In the genomic region with DNA sequence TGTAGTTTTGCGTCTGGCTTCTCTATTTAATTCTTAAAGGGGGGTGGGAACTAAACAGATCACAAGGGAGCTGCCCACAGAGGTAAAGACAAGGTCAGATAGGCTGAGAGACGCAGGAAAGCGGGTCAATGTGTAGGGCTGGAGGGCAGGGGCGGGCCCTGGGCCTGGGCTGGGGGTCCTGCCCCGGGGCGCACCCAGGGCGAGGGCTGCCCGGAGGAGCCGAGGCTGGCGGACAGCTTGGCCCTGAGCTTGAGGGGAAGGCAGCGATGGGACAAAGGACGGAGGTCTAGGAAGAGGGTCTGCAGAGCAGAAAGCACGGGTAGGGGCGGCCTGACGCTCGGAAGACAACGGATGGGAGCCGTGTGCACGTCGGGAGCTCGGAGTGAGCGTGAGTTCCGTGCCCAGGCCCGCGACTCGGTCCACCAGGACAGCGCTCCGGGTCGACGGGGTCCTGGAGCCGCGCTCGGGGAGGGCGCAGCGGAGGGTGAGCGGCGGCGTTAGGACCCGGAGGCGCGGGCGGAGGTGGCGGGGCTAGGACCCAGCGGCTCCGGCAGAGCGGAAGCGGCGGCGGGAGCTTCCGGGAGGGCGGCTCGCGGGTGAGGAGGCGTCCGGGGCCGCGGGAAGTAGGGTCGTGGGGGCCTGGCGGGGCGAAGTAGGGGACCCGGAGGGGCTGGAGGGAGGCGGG, we compare ENCODE assay signal across 8 cellular contexts. TPM values are rescaled to one million over a fixed set of nuclear protein-coding genes. Genes with fewer than 3 reads are reported as not detected.
A peak's percentile ranks its signal among the peaks of the same experiment; 100 is the strongest.
DNase-seq lines count a peak whose midpoint lies in the region; ATAC-seq, FAIRE-seq and TF ChIP-seq lines count a peak whose summit lies in the region.
"Not testable (repeated sequence)": the region's sequence is repeated elsewhere in the genome, so short reads cannot be mapped to it uniquely, and the experiment has no call there.

No MANE protein-coding gene starts in this region.

- intact Hi-C loops in HCT116 (cut with micrococcal nuclease); activated T-helper 1 cell treated with anti-CD3 and anti-CD28 coated beads, Interleukin-12 subunit alpha, Interleukin-12 subunit beta, Interleukin-2, Interleukin-4 antibody, amounts not matched to agents 30 ng/mL and 10 ng/mL and 1 ng/mL, durations not matched to agents 14 hours and 24 hours and 36 hours (cut with micrococcal nuclease); pancreas (cut with DNase I): not testable (repeated sequence)

- H2AFZ ChIP-seq in HCT116 (ENCODE audit: low read depth, low read length, poor library complexity, severe bottlenecking) = peak overlapping the region; percentile 61

- H3K9me3 Mint-ChIP-seq in activated T-helper 1 cell treated with anti-CD3 and anti-CD28 coated beads, Interleukin-12 subunit alpha, Interleukin-12 subunit beta, Interleukin-2, Interleukin-4 antibody, amounts not matched to agents 30 ng/mL and 10 ng/mL and 1 ng/mL, durations not matched to agents 14 hours and 24 hours and 36 hours = not testable (repeated sequence)

- CTCF ChIA-PET in BJ (lab: Yijun Ruan, JAX); HCT116 (lab: Charles Lee): not testable (repeated sequence)

- not testable (repeated sequence) for TF ChIP-seq CTCF in BJ (IDR thresholded peaks at IDR 0.05; ENCODE audit: insufficient read depth, low read depth, low read length); HCT116 (IDR thresholded peaks at IDR 0.05 in 2 of 3, conservative IDR thresholded peaks at IDR 0.05 in 1 of 3; ENCODE audit: borderline replicate concordance in 1 of 3, insufficient read depth in 1 of 3, low read depth in 2 of 3, low read length in 2 of 3); pancreas (IDR thresholded peaks at IDR 0.05)

- peaks cover 0 to 14% of the 10 kb centered on the region in 2 experiments; a peak in 2 of 4 replicates for H3K4me1 ChIP-seq in HCT116 (ENCODE audit: control insufficient read depth in 1 of 2, insufficient read depth in 2 of 2, low read length in 2 of 2)
- H3K4me1 ChIP-seq in ectodermal cell (ENCODE audit: control insufficient read depth, insufficient read depth, low read length); pancreas: not testable (repeated sequence)

- not testable (repeated sequence) for H3K27me3 Mint-ChIP-seq in activated T-helper 1 cell treated with anti-CD3 and anti-CD28 coated beads, Interleukin-12 subunit alpha, Interleukin-12 subunit beta, Interleukin-2, Interleukin-4 antibody, amounts not matched to agents 30 ng/mL and 10 ng/mL and 1 ng/mL, durations not matched to agents 14 hours and 24 hours and 36 hours (ENCODE audit: insufficient read depth)

- WGBS in ectodermal cell, 2 experiments = 3 to 4% methylated on average over 49 to 55 of the region's 62 CpGs
- 1 to 2% methylated on average over 40 to 56 of the region's 62 CpGs for WGBS in pancreas, 2 donors

- peak overlapping the region; percentile 86 for H3K4me3 Mint-ChIP-seq in activated T-helper 1 cell treated with anti-CD3 and anti-CD28 coated beads, Interleukin-12 subunit alpha, Interleukin-12 subunit beta, Interleukin-2, Interleukin-4 antibody, amounts not matched to agents 30 ng/mL and 10 ng/mL and 1 ng/mL, durations not matched to agents 14 hours and 24 hours and 36 hours

- DNase-seq in BJ (ENCODE audit: low read depth) = not testable (repeated sequence)
- DNase-seq in HCT116 (ENCODE audit: low read depth, low spot score) = peak; percentile 23
- peak; percentile 80 for DNase-seq in SK-N-DZ (ENCODE audit: low spot score)
- peak; percentile 72 for DNase-seq in activated T-helper 1 cell treated with anti-CD3 and anti-CD28 coated beads, Interleukin-12 subunit alpha, Interleukin-12 subunit beta, Interleukin-2, Interleukin-4 antibody, amounts not matched to agents 30 ng/mL and 10 ng/mL and 1 ng/mL, durations not matched to agents 14 hours and 24 hours and 36 hours (ENCODE audit: low spot score)
- peak; percentile 71 for DNase-seq in iPS-NIHi7 (ENCODE audit: extremely low spot score)
- peak; percentile 70 to 94 (median 80) for DNase-seq in pancreas
- peak; percentile 48 to 57 for DNase-seq in stimulated activated CD8-positive, alpha-beta memory T cell treated with anti-CD3 and anti-CD28 coated beads, Interleukin-4, amount 100 ng/mL, for 1 hour (ENCODE audit: low read depth in 2 of 2, low spot score in 1 of 2)

- H3K79me2 ChIP-seq in HCT116 (ENCODE audit: insufficient read depth, low read length) = not testable (repeated sequence)

- H3K4me2 ChIP-seq in HCT116 (ENCODE audit: low read length) = peak overlapping the region; percentile 82

- H3K9ac ChIP-seq in HCT116 (ENCODE audit: low read length) = peak overlapping the region; percentile 69

- ATAC-seq in HCT116 = not testable (repeated sequence)
- peak in 2 of 4 donors; percentile 45 to 51 for ATAC-seq in pancreas

- H3K27ac Mint-ChIP-seq in activated T-helper 1 cell treated with anti-CD3 and anti-CD28 coated beads, Interleukin-12 subunit alpha, Interleukin-12 subunit beta, Interleukin-2, Interleukin-4 antibody, amounts not matched to agents 30 ng/mL and 10 ng/mL and 1 ng/mL, durations not matched to agents 14 hours and 24 hours and 36 hours = peak overlapping the region; percentile 80

- not testable (repeated sequence) for TF ChIP-seq POLR2A in HCT116 (IDR thresholded peaks at IDR 0.05; ENCODE audit: borderline replicate concordance, extremely low read depth, insufficient read depth, insufficient read length)

- POLR2A ChIA-PET in BJ (lab: Charles Lee); HCT116 (lab: Charles Lee): not testable (repeated sequence)

- not testable (repeated sequence) for H4K20me1 ChIP-seq in HCT116 (ENCODE audit: insufficient read depth)

- RAD21 ChIA-PET in HCT116 (lab: Charles Lee; ENCODE audit: low non-redundant PET in 1 of 2, low total read pairs in 2 of 2, uncharacterized antibody in 2 of 2, unreplicated experiment in 2 of 2) = not testable (repeated sequence)

- peaks cover 25% of the 10 kb centered on the region for H3K4me1 Mint-ChIP-seq in activated T-helper 1 cell treated with anti-CD3 and anti-CD28 coated beads, Interleukin-12 subunit alpha, Interleukin-12 subunit beta, Interleukin-2, Interleukin-4 antibody, amounts not matched to agents 30 ng/mL and 10 ng/mL and 1 ng/mL, durations not matched to agents 14 hours and 24 hours and 36 hours (ENCODE audit: low read depth)

- not testable (repeated sequence) for H3K36me3 ChIP-seq in BJ (ENCODE audit: control insufficient read depth, insufficient read depth, low read length); HCT116 (ENCODE audit: control insufficient read depth in 1 of 2, insufficient read depth in 2 of 2, low read length in 2 of 2); ectodermal cell (ENCODE audit: control insufficient read depth, insufficient read depth, low read length); pancreas

- TF ChIP-seq RAD21 in HCT116 (IDR thresholded peaks at IDR 0.05; ENCODE audit: low read depth) = not testable (repeated sequence)

- not testable (repeated sequence) for FAIRE-seq in pancreas (lab: Jason Lieb, UNC)

- not testable (repeated sequence) for H3K36me3 Mint-ChIP-seq in activated T-helper 1 cell treated with anti-CD3 and anti-CD28 coated beads, Interleukin-12 subunit alpha, Interleukin-12 subunit beta, Interleukin-2, Interleukin-4 antibody, amounts not matched to agents 30 ng/mL and 10 ng/mL and 1 ng/mL, durations not matched to agents 14 hours and 24 hours and 36 hours (ENCODE audit: low read depth)

- not testable (repeated sequence) for BruUV-seq in HCT116 (replicated peaks; lab: Mats Ljungman, UMichigan)

- H3K9me3 ChIP-seq in HCT116 (ENCODE audit: control insufficient read depth in 1 of 2, insufficient read depth in 1 of 2, low read depth in 1 of 2, low read length in 2 of 2); ectodermal cell (ENCODE audit: control insufficient read depth, low read length); pancreas: not testable (repeated sequence)

- H3K27me3 ChIP-seq in BJ (ENCODE audit: control insufficient read depth, insufficient read depth, low read length); HCT116 (ENCODE audit: insufficient read depth, low read length); ectodermal cell (ENCODE audit: control insufficient read depth, insufficient read depth, low read length, poor library complexity, severe bottlenecking); pancreas: not testable (repeated sequence)

- peak overlapping the region; percentile 78 for H3K27ac ChIP-seq in HCT116 (ENCODE audit: low read depth, low read length)
- H3K27ac ChIP-seq in ectodermal cell (ENCODE audit: insufficient read depth, low read depth, low read length, poor library complexity, severe bottlenecking) = peak overlapping the region; percentile 52
- peak overlapping the region; percentile 50 to 84 (median 70) for H3K27ac ChIP-seq in pancreas

- H3K9me2 ChIP-seq in HCT116 (ENCODE audit: insufficient read depth) = not testable (repeated sequence)

- H3K4me3 ChIP-seq in BJ (ENCODE audit: low read depth, low read length) (peak overlapping the region; percentile 65), HCT116 (replicated peaks in 1 of 2; ENCODE audit: low read depth in 1 of 2, low read length in 2 of 2) (peak overlapping the region; percentile 54 to 64), ectodermal cell (ENCODE audit: insufficient read depth, low read depth, low read length) (peak overlapping the region; percentile 50), pancreas (peak overlapping the region; percentile 88 to 96 (median 90))

TF ChIP-seq in HCT116, 20 proteins besides CTCF, POLR2A, EP300 and RAD21 (continues in another document):
- TF ChIP-seq CBX3 (IDR thresholded peaks at IDR 0.05; ENCODE audit: low read depth) = peak; percentile 84; the same call in 1 of the 2 replicates
- TF ChIP-seq SP1 (IDR thresholded peaks at IDR 0.05; ENCODE audit: low read depth) = peak; percentile 82
- TF ChIP-seq YY1 (IDR thresholded peaks at IDR 0.05; ENCODE audit: extremely low read depth, insufficient replicate concordance, low read depth, low read length) = peak; percentile 68

RNA-seq across cellular contexts. Expression of a gene that starts 43.4 kb away (rescaled TPM):
- polyA plus RNA-seq in BJ (2011; rRNA removed) (10.7 and 13.8 TPM in 2 replicates), pancreas (10 to 100 TPM; 15.6 to 17.7 TPM)
- 10.1 and 10.2 TPM in 2 replicates for polyA minus RNA-seq in BJ (2011; rRNA and poly(A)+ RNA removed)
- total RNA-seq in HCT116 (2021; ENCODE audit: unreplicated experiment) (14.3 TPM), pancreas (10 to 100 TPM in 1 of 6 donors, 1 to 10 TPM in 5; 5.2 to 12.5 (median 7.1) TPM)
- polyA plus RNA-seq in HCT116 (2012) = 5.1 and 7.6 TPM in 2 replicates
- 11.0 and 11.5 TPM in 2 replicates for polyA plus RNA-seq in SK-N-DZ (2014; cell fraction: cytosol; rRNA removed)
- 15.2 and 17.4 TPM in 2 replicates for polyA plus RNA-seq in SK-N-DZ (2014; cell fraction: nucleus; rRNA removed)
- total RNA-seq in activated T-helper 1 cell treated with anti-CD3 and anti-CD28 coated beads, Interleukin-12 subunit alpha, Interleukin-12 subunit beta, Interleukin-2, Interleukin-4 antibody, amounts not matched to agents 30 ng/mL and 10 ng/mL and 1 ng/mL, durations not matched to agents 14 hours and 24 hours and 36 hours = 24.0 and 24.6 TPM in 2 replicates
- 30.0 TPM for polyA plus RNA-seq in ectodermal cell (2013, experiment 1 of 4)
- 31.8 TPM for polyA plus RNA-seq in ectodermal cell (2013, experiment 2 of 4)
- polyA plus RNA-seq in ectodermal cell (2013, experiment 3 of 4) = 17.6 TPM
- 23.4 TPM for polyA plus RNA-seq in ectodermal cell (2013, experiment 4 of 4)
